1 cellular context compared by ENCODE assay signal in the genomic region with DNA sequence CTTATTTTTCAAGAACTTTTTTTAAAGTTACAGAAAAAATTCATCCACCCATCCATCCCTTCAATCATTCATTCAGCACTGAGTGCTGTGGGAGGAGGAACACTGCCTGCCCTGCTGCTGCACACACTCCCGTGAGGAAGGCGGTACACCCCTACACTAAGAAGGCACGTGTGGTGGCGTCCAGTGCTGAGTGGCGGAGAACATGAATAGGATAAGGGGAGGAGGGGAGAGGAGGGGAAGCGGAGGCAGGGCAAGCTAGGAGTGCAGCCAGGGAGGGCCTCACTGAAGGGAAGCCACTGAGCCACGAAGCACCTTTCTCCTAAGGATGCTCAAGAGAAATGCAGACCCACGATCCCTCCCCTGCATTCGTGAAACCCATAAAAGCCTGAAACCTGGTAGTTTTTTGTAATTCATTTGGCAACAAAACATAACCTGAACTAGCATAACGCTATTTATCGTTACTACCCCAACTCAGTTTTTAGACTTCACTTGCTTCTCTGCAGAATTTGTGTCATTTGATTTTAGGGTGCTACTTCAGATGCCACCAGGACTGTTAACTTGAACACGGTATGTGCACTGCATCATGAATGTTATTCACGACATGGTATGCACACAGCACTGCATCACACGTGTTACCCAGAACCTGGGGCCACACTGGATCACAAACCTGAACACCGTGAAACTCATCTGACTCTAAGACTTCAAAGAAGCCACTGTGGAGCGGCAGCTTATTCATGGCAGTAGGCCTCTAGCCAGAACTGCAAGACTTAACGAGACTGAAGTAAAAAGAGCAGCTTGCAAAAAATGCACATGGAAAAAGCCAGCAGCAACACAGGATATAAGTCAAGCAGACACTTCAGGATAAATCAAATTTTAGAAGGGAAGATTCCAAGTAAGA.
TF ChIP-seq lines count a peak whose summit lies in the region.

No MANE protein-coding gene starts in this region.

TF ChIP-seq in GM12878, 131 proteins besides CTCF, POLR2A, EP300 and RAD21:
- TF ChIP-seq, protein P1, sequence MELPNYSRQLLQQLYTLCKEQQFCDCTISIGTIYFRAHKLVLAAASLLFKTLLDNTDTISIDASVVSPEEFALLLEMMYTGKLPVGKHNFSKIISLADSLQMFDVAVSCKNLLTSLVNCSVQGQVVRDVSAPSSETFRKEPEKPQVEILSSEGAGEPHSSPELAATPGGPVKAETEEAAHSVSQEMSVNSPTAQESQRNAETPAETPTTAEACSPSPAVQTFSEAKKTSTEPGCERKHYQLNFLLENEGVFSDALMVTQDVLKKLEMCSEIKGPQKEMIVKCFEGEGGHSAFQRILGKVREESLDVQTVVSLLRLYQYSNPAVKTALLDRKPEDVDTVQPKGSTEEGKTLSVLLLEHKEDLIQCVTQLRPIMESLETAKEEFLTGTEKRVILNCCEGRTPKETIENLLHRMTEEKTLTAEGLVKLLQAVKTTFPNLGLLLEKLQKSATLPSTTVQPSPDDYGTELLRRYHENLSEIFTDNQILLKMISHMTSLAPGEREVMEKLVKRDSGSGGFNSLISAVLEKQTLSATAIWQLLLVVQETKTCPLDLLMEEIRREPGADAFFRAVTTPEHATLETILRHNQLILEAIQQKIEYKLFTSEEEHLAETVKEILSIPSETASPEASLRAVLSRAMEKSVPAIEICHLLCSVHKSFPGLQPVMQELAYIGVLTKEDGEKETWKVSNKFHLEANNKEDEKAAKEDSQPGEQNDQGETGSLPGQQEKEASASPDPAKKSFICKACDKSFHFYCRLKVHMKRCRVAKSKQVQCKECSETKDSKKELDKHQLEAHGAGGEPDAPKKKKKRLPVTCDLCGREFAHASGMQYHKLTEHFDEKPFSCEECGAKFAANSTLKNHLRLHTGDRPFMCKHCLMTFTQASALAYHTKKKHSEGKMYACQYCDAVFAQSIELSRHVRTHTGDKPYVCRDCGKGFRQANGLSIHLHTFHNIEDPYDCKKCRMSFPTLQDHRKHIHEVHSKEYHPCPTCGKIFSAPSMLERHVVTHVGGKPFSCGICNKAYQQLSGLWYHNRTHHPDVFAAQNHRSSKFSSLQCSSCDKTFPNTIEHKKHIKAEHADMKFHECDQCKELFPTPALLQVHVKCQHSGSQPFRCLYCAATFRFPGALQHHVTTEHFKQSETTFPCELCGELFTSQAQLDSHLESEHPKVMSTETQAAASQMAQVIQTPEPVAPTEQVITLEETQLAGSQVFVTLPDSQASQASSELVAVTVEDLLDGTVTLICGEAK (IDR thresholded peaks at IDR 0.05; ENCODE audit: borderline replicate concordance): peak; percentile 24; the same call in 1 of the 2 replicates
- TF ChIP-seq MYB (IDR thresholded peaks at IDR 0.05; ENCODE audit: borderline replicate concordance, low read depth, low read length) (no peak), GATAD2B (conservative IDR thresholded peaks at IDR 0.05; ENCODE audit: low read depth) (no peak), CBX3 (IDR thresholded peaks at IDR 0.05; ENCODE audit: borderline replicate concordance, low read depth) (no peak), SMAD1 (IDR thresholded peaks at IDR 0.05; ENCODE audit: low read depth, partially characterized antibody) (no peak), CHD2 (IDR thresholded peaks at IDR 0.05; ENCODE audit: borderline replicate concordance, low read depth, low read length) (no peak), ETV6 (conservative IDR thresholded peaks at IDR 0.05 in 1 of 2, IDR thresholded peaks at IDR 0.05 in 1 of 2; ENCODE audit: borderline replicate concordance in 1 of 2, low read depth in 1 of 2) (no peak), CBX5 (IDR thresholded peaks at IDR 0.05; ENCODE audit: low read depth) (no peak), YY1 (IDR thresholded peaks at IDR 0.05; ENCODE audit: low read depth, low read length) (no peak), POU2F2 (IDR thresholded peaks at IDR 0.05; ENCODE audit: borderline replicate concordance, low read depth, low read length) (no peak), ZNF24 (IDR thresholded peaks at IDR 0.05) (peak; percentile 23; the same call in 1 of the 2 replicates), FOXM1 (IDR thresholded peaks at IDR 0.05; ENCODE audit: low read depth, low read length) (no peak), RFX5 (IDR thresholded peaks at IDR 0.05; ENCODE audit: low read depth, low read length) (no peak), SUZ12 (IDR thresholded peaks at IDR 0.05; ENCODE audit: unreplicated experiment) (no peak)
- TF ChIP-seq, protein P2, sequence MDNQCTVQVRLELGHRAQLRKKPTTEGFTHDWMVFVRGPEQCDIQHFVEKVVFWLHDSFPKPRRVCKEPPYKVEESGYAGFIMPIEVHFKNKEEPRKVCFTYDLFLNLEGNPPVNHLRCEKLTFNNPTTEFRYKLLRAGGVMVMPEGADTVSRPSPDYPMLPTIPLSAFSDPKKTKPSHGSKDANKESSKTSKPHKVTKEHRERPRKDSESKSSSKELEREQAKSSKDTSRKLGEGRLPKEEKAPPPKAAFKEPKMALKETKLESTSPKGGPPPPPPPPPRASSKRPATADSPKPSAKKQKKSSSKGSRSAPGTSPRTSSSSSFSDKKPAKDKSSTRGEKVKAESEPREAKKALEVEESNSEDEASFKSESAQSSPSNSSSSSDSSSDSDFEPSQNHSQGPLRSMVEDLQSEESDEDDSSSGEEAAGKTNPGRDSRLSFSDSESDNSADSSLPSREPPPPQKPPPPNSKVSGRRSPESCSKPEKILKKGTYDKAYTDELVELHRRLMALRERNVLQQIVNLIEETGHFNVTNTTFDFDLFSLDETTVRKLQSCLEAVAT (IDR thresholded peaks at IDR 0.05): peak; percentile 97
- TF ChIP-seq, protein P3, sequence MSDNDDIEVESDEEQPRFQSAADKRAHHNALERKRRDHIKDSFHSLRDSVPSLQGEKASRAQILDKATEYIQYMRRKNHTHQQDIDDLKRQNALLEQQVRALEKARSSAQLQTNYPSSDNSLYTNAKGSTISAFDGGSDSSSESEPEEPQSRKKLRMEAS (IDR thresholded peaks at IDR 0.05; ENCODE audit: low read depth, low read length): 0 out of 2 replicates have a peak, but pooled peaks have one; percentile 3
- TF ChIP-seq, protein P4, sequence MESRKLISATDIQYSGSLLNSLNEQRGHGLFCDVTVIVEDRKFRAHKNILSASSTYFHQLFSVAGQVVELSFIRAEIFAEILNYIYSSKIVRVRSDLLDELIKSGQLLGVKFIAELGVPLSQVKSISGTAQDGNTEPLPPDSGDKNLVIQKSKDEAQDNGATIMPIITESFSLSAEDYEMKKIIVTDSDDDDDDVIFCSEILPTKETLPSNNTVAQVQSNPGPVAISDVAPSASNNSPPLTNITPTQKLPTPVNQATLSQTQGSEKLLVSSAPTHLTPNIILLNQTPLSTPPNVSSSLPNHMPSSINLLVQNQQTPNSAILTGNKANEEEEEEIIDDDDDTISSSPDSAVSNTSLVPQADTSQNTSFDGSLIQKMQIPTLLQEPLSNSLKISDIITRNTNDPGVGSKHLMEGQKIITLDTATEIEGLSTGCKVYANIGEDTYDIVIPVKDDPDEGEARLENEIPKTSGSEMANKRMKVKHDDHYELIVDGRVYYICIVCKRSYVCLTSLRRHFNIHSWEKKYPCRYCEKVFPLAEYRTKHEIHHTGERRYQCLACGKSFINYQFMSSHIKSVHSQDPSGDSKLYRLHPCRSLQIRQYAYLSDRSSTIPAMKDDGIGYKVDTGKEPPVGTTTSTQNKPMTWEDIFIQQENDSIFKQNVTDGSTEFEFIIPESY (IDR thresholded peaks at IDR 0.05): 0 out of 2 replicates have a peak, but pooled peaks have one; percentile 12
- TF ChIP-seq, protein P5, sequence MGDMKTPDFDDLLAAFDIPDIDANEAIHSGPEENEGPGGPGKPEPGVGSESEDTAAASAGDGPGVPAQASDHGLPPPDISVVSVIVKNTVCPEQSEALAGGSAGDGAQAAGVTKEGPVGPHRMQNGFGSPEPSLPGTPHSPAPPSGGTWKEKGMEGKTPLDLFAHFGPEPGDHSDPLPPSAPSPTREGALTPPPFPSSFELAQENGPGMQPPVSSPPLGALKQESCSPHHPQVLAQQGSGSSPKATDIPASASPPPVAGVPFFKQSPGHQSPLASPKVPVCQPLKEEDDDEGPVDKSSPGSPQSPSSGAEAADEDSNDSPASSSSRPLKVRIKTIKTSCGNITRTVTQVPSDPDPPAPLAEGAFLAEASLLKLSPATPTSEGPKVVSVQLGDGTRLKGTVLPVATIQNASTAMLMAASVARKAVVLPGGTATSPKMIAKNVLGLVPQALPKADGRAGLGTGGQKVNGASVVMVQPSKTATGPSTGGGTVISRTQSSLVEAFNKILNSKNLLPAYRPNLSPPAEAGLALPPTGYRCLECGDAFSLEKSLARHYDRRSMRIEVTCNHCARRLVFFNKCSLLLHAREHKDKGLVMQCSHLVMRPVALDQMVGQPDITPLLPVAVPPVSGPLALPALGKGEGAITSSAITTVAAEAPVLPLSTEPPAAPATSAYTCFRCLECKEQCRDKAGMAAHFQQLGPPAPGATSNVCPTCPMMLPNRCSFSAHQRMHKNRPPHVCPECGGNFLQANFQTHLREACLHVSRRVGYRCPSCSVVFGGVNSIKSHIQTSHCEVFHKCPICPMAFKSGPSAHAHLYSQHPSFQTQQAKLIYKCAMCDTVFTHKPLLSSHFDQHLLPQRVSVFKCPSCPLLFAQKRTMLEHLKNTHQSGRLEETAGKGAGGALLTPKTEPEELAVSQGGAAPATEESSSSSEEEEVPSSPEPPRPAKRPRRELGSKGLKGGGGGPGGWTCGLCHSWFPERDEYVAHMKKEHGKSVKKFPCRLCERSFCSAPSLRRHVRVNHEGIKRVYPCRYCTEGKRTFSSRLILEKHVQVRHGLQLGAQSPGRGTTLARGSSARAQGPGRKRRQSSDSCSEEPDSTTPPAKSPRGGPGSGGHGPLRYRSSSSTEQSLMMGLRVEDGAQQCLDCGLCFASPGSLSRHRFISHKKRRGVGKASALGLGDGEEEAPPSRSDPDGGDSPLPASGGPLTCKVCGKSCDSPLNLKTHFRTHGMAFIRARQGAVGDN (IDR thresholded peaks at IDR 0.05): no peak
